ENCODE assay signal across 13 cellular contexts in genomic region chr5:160496334-160496733, GRCh38.
DNase-seq lines count a peak whose midpoint lies in the region; ATAC-seq and TF ChIP-seq lines count a peak whose summit lies in the region.
"Had no signal": no experiment of that assay in that cellular context is flagged by ENCODE, and none has a peak within 500 bp of the region (broad histone marks: within the 10 kb centered on the region; RNA-seq: fewer than 3 reads in every experiment).

No MANE protein-coding gene starts in this region.

- H3K4me1 Mint-ChIP-seq in activated CD4-positive, alpha-beta T cell treated with anti-CD3 and anti-CD28 coated beads, Interleukin-2, amount 10 ng/mL, durations not matched to agents 7 days and 5 days = no peaks in the 10 kb centered on the region
- peaks cover 29% of the 10 kb centered on the region for H3K4me1 Mint-ChIP-seq in activated T-helper 1 cell treated with anti-CD3 and anti-CD28 coated beads, Interleukin-12 subunit alpha, Interleukin-12 subunit beta, Interleukin-2, Interleukin-4 antibody, amounts not matched to agents 30 ng/mL and 10 ng/mL and 1 ng/mL, durations not matched to agents 14 hours and 24 hours and 36 hours (ENCODE audit: low read depth)
- H3K4me1 Mint-ChIP-seq in chondrocyte (ENCODE audit: low read depth) = no peaks in the 10 kb centered on the region

- intact Hi-C loops in activated T-helper 1 cell treated with anti-CD3 and anti-CD28 coated beads, Interleukin-12 subunit alpha, Interleukin-12 subunit beta, Interleukin-2, Interleukin-4 antibody, amounts not matched to agents 30 ng/mL and 10 ng/mL and 1 ng/mL, durations not matched to agents 14 hours and 24 hours and 36 hours (cut with micrococcal nuclease) = loop anchor here (1.0 kb wide), 4 partner anchors 10 to 57 kb away; no protein-coding TSS in a partner anchor
- intact Hi-C loops in cardiac septum (cut with DNase I) = no loop called here

- H3K36me3 Mint-ChIP-seq in activated CD4-positive, alpha-beta T cell treated with anti-CD3 and anti-CD28 coated beads, Interleukin-2, amount 10 ng/mL, durations not matched to agents 7 days and 5 days (ENCODE audit: low read depth) = peaks cover 1% of the 10 kb centered on the region
- H3K36me3 Mint-ChIP-seq in activated T-helper 1 cell treated with anti-CD3 and anti-CD28 coated beads, Interleukin-12 subunit alpha, Interleukin-12 subunit beta, Interleukin-2, Interleukin-4 antibody, amounts not matched to agents 30 ng/mL and 10 ng/mL and 1 ng/mL, durations not matched to agents 14 hours and 24 hours and 36 hours (ENCODE audit: low read depth) = peaks cover 24% of the 10 kb centered on the region
- no peaks in the 10 kb centered on the region for H3K36me3 Mint-ChIP-seq in chondrocyte (ENCODE audit: low read depth)

- ATAC-seq in GM19463 (IDR thresholded peaks at IDR 0.05; ENCODE audit: unreplicated experiment) (peak; percentile 65), HG02852 (IDR thresholded peaks at IDR 0.05; ENCODE audit: unreplicated experiment) (peak; percentile 60)

- POLR2A ChIA-PET in activated CD4-positive, alpha-beta T cell treated with anti-CD3 and anti-CD28 coated beads, Interleukin-2, amount 10 ng/mL, durations not matched to agents 7 days and 5 days (lab: Charles Lee) = no interaction called here

- no peak overlapping the region for H3K27ac Mint-ChIP-seq in activated CD4-positive, alpha-beta T cell treated with anti-CD3 and anti-CD28 coated beads, Interleukin-2, amount 10 ng/mL, durations not matched to agents 7 days and 5 days
- H3K27ac Mint-ChIP-seq in activated T-helper 1 cell treated with anti-CD3 and anti-CD28 coated beads, Interleukin-12 subunit alpha, Interleukin-12 subunit beta, Interleukin-2, Interleukin-4 antibody, amounts not matched to agents 30 ng/mL and 10 ng/mL and 1 ng/mL, durations not matched to agents 14 hours and 24 hours and 36 hours = peak overlapping the region; percentile 69
- H3K27ac Mint-ChIP-seq in chondrocyte (ENCODE audit: unreplicated experiment) = no peak overlapping the region

- no peak overlapping the region for H3K4me3 Mint-ChIP-seq in activated CD4-positive, alpha-beta T cell treated with anti-CD3 and anti-CD28 coated beads, Interleukin-2, amount 10 ng/mL, durations not matched to agents 7 days and 5 days
- no peak overlapping the region for H3K4me3 Mint-ChIP-seq in activated T-helper 1 cell treated with anti-CD3 and anti-CD28 coated beads, Interleukin-12 subunit alpha, Interleukin-12 subunit beta, Interleukin-2, Interleukin-4 antibody, amounts not matched to agents 30 ng/mL and 10 ng/mL and 1 ng/mL, durations not matched to agents 14 hours and 24 hours and 36 hours
- no peak overlapping the region for H3K4me3 Mint-ChIP-seq in chondrocyte (ENCODE audit: unreplicated experiment)

- CTCF ChIA-PET in activated CD4-positive, alpha-beta T cell treated with anti-CD3 and anti-CD28 coated beads, Interleukin-2, amount 10 ng/mL, durations not matched to agents 7 days and 5 days (lab: Charles Lee) = interaction anchor here (0.6 to 0.7 kb wide), 2 partner anchors 10 to 13 kb away, joined by 3 to 4 read pairs; no protein-coding TSS in a partner anchor

- TF ChIP-seq CTCF in chondrocyte (IDR thresholded peaks at IDR 0.05) = no peak

- H3K9me3 Mint-ChIP-seq in activated CD4-positive, alpha-beta T cell treated with anti-CD3 and anti-CD28 coated beads, Interleukin-2, amount 10 ng/mL, durations not matched to agents 7 days and 5 days = no peaks in the 10 kb centered on the region
- no peaks in the 10 kb centered on the region for H3K9me3 Mint-ChIP-seq in activated T-helper 1 cell treated with anti-CD3 and anti-CD28 coated beads, Interleukin-12 subunit alpha, Interleukin-12 subunit beta, Interleukin-2, Interleukin-4 antibody, amounts not matched to agents 30 ng/mL and 10 ng/mL and 1 ng/mL, durations not matched to agents 14 hours and 24 hours and 36 hours
- no peaks in the 10 kb centered on the region for H3K9me3 Mint-ChIP-seq in chondrocyte (ENCODE audit: low read depth)

- no peaks in the 10 kb centered on the region for H3K27me3 Mint-ChIP-seq in activated CD4-positive, alpha-beta T cell treated with anti-CD3 and anti-CD28 coated beads, Interleukin-2, amount 10 ng/mL, durations not matched to agents 7 days and 5 days
- no peaks in the 10 kb centered on the region for H3K27me3 Mint-ChIP-seq in activated T-helper 1 cell treated with anti-CD3 and anti-CD28 coated beads, Interleukin-12 subunit alpha, Interleukin-12 subunit beta, Interleukin-2, Interleukin-4 antibody, amounts not matched to agents 30 ng/mL and 10 ng/mL and 1 ng/mL, durations not matched to agents 14 hours and 24 hours and 36 hours (ENCODE audit: insufficient read depth)
- H3K27me3 Mint-ChIP-seq in chondrocyte (ENCODE audit: low read depth) = peaks cover 38% of the 10 kb centered on the region

- DNase-seq in activated CD4-positive, alpha-beta T cell treated with anti-CD3 and anti-CD28 coated beads for 48 hours = peak; percentile 43
- DNase-seq in activated CD4-positive, alpha-beta T cell treated with anti-CD3 and anti-CD28 coated beads, Interleukin-2, amount 10 ng/mL, durations not matched to agents 7 days and 5 days = no peak
- DNase-seq in activated T-helper 1 cell treated with anti-CD3 and anti-CD28 coated beads, Interleukin-12 subunit alpha, Interleukin-12 subunit beta, Interleukin-2, Interleukin-4 antibody, amounts not matched to agents 30 ng/mL and 10 ng/mL and 1 ng/mL, durations not matched to agents 14 hours and 24 hours and 36 hours (ENCODE audit: low spot score) = no peak
- DNase-seq in chondrocyte (ENCODE audit: low spot score) = no peak
- DNase-seq in cardiac septum (ENCODE audit: low spot score) = no peak
- DNase-seq in DMS53 treated with DMSO at 0.1 percent for 48 hours (lab: John Stamatoyannopoulos, UW; ENCODE audit: unreplicated experiment) = no peak
- DNase-seq: activated effector memory CD4-positive, alpha-beta T cell treated with anti-CD3 and anti-CD28 coated beads, Interleukin-2, amount 50 U/mL, for 16 hours; Calu3; NCI-H187; NCI-H82; SHP77 had no signal
